ENCODE assay signal across 28 cellular contexts in the genomic region with DNA sequence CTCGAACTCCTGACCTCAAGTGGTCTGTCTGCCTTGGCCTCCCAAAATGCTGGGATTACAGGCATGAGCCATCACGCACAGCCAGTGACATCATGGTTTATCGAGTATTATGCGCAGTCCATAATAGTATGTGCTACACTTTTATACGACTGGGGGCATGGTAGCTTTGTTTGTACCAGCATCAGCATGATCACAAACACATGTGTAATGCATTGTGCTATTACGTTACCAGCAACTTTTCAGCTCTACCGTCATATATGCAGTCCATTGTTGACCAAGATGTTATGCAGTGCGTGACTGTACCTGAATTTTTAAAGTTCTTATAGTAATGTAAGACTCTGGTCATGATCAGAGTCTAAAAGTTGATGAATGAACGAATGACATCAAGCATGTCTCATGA.
DNase-seq lines count a peak whose midpoint lies in the region; ATAC-seq, FAIRE-seq and TF ChIP-seq lines count a peak whose summit lies in the region.
"Had no signal": no experiment of that assay in that cellular context is flagged by ENCODE, and none has a peak within 500 bp of the region (broad histone marks: within the 10 kb centered on the region; RNA-seq: fewer than 3 reads in every experiment).

No MANE protein-coding gene starts in this region.

- 98% methylated on average over 8 of the region's 9 CpGs for WGBS in mammary epithelial cell (ENCODE audit: low coverage, missing lambda C conversion rate)
- 96% methylated on average over 5 of the region's 9 CpGs; no CpG with 5 or more reads in 1 of the 2 experiments for WGBS in IMR-90 (ENCODE audit: extremely low coverage in 2 of 2, insufficient read length in 1 of 2), 2 experiments

- in situ Hi-C loops in mammary epithelial cell (cut with MboI; ENCODE audit: low sequenced_read_pairs in 2 of 2) (no loop called here), IMR-90 (cut with MboI; ENCODE audit: low sequenced_read_pairs) (no loop called here)

- peak overlapping the region; percentile 7; the same call in 1 of the 2 replicates for H2AK5ac ChIP-seq in IMR-90 (ENCODE audit: low read depth, low read length)

- H4K8ac ChIP-seq in IMR-90 (ENCODE audit: low read depth in 2 of 2, low read length in 2 of 2): no peak overlapping the region

- no peak overlapping the region for H3K4me3 Mint-ChIP-seq in MCF 10A (ENCODE audit: unreplicated experiment)
- H3K4me3 Mint-ChIP-seq: CD14-positive monocyte; CD4-positive, alpha-beta memory T cell; CD4-positive, CD25-positive, alpha-beta regulatory T cell; CD8-positive, alpha-beta memory T cell had no signal

- DNase-seq in MCF 10A (ENCODE audit: unreplicated experiment) (no peak), mammary epithelial cell (no peak), GM12892 (ENCODE audit: insufficient read length) (no peak), IMR-90 (no peak), OCI-M2 (lab: John Stamatoyannopoulos, UW; ENCODE audit: unreplicated experiment) (no peak)
- DNase-seq in activated T-cell treated with anti-CD3 and anti-CD28 coated beads, Interleukin-2, amount 50 U/mL, for 48 hours: no peak
- DNase-seq: ACHN; BE2C; C1 segment of cervical spinal cord; CD4-positive, alpha-beta memory T cell; CD4-positive, CD25-positive, alpha-beta regulatory T cell; CD8-positive, alpha-beta memory T cell; COR-L47; DMS 273 treated with DMSO at 0.1 percent for 48 hours; DMS153; DMS53; DMS79; DND-41; EL; GDM1 had no signal

- intact Hi-C loops in MCF 10A (cut with micrococcal nuclease) (no loop called here), mammary epithelial cell (cut with micrococcal nuclease) (no loop called here), IMR-90 (cut with micrococcal nuclease) (loop anchor here (5.0 kb wide), 1 partner anchor 34 kb away; no protein-coding TSS in a partner anchor)

- H3K9me3 Mint-ChIP-seq in MCF 10A (ENCODE audit: unreplicated experiment): no peaks in the 10 kb centered on the region
- H3K9me3 Mint-ChIP-seq: CD14-positive monocyte; CD4-positive, alpha-beta memory T cell; CD4-positive, CD25-positive, alpha-beta regulatory T cell; CD8-positive, alpha-beta memory T cell had no signal

- H3K36me3 ChIP-seq in mammary epithelial cell (ENCODE audit: insufficient read depth, low read length) (peaks cover 41% of the 10 kb centered on the region), ACC112 (ENCODE audit: insufficient read depth, low read length) (peaks cover 65% of the 10 kb centered on the region), IMR-90 (ENCODE audit: control insufficient read depth, insufficient read depth, low read length) (peaks cover 26% of the 10 kb centered on the region)

- H4K20me1 ChIP-seq in mammary epithelial cell (ENCODE audit: insufficient read depth, low read length) (no peaks in the 10 kb centered on the region), IMR-90 (ENCODE audit: insufficient read depth, low read length) (no peaks in the 10 kb centered on the region; the same call in 1 of the 2 replicates)
- H4K20me1 ChIP-seq: BLaER1 had no signal

- H3K23ac ChIP-seq in IMR-90 (ENCODE audit: low read depth, low read length): no peak overlapping the region

- H3K14ac ChIP-seq in IMR-90 (replicated peaks; ENCODE audit: low read depth, low read length): no peak overlapping the region

- no peaks in the 10 kb centered on the region for H3K9me3 ChIP-seq in mammary epithelial cell (replicated peaks; ENCODE audit: insufficient read depth, low read length)
- no peaks in the 10 kb centered on the region for H3K9me3 ChIP-seq in IMR-90 (ENCODE audit: control insufficient read depth, insufficient read depth, low read length)
- H3K9me3 ChIP-seq: A549, BE2C, BLaER1 had no signal

- H2BK15ac ChIP-seq in IMR-90 (ENCODE audit: low read depth, low read length): no peak overlapping the region

- no peak overlapping the region for H2AFZ ChIP-seq in mammary epithelial cell (ENCODE audit: low read depth, low read length)
- H2AFZ ChIP-seq in ACC112 (ENCODE audit: low read length, unreplicated experiment): no peak overlapping the region
- no peak overlapping the region for H2AFZ ChIP-seq in IMR-90 (replicated peaks; ENCODE audit: low read length, poor library complexity)

- no peak overlapping the region for H2BK20ac ChIP-seq in IMR-90 (ENCODE audit: low read depth, low read length)

- no peaks in the 10 kb centered on the region for H3K27me3 Mint-ChIP-seq in MCF 10A (ENCODE audit: insufficient read depth, unreplicated experiment)
- H3K27me3 Mint-ChIP-seq: CD4-positive, CD25-positive, alpha-beta regulatory T cell had no signal

- H2BK120ac ChIP-seq in IMR-90 (ENCODE audit: low read depth, low read length): no peak overlapping the region

- no peak overlapping the region for H4K5ac ChIP-seq in IMR-90 (ENCODE audit: low read depth, low read length)

- no peak overlapping the region for H3K4ac ChIP-seq in IMR-90 (ENCODE audit: low read depth, low read length)

- no peak overlapping the region for H3K56ac ChIP-seq in IMR-90 (ENCODE audit: extremely low read depth, insufficient read depth, low read length)

- H3K4me2 ChIP-seq in mammary epithelial cell (ENCODE audit: insufficient read depth, low read depth, low read length): no peak overlapping the region
- no peak overlapping the region for H3K4me2 ChIP-seq in IMR-90 (ENCODE audit: low read depth, low read length)
- H3K4me2 ChIP-seq: A549, BLaER1 had no signal

- FAIRE-seq in GM12892 (lab: Jason Lieb, UNC): peak; percentile 73
- FAIRE-seq: A549, GM12878, GM18507 had no signal

- peak overlapping the region; percentile 39 for H3K27ac Mint-ChIP-seq in MCF 10A (ENCODE audit: low read depth, unreplicated experiment)
- H3K27ac Mint-ChIP-seq: CD4-positive, alpha-beta memory T cell; CD8-positive, alpha-beta memory T cell had no signal

- no peak for TF ChIP-seq POLR2A in GM12892 (IDR thresholded peaks at IDR 0.05; ENCODE audit: low read depth, low read length)
- no peak for TF ChIP-seq POLR2A in IMR-90 (IDR thresholded peaks at IDR 0.05; ENCODE audit: low read depth, low read length)

- H3K4me3 ChIP-seq in mammary epithelial cell (replicated peaks in 1 of 3; ENCODE audit: insufficient read depth in 1 of 3, low read depth in 2 of 3, low read length in 3 of 3) (no peak overlapping the region), ACC112 (ENCODE audit: low read depth, low read length) (no peak overlapping the region), IMR-90 (ENCODE audit: insufficient read depth, low read depth, low read length) (no peak overlapping the region)
- H3K4me3 ChIP-seq: A549, BLaER1, GM12878 had no signal

- peaks cover 96% of the 10 kb centered on the region for H3K36me3 Mint-ChIP-seq in MCF 10A (ENCODE audit: insufficient read depth, unreplicated experiment)
- H3K36me3 Mint-ChIP-seq: CD4-positive, alpha-beta memory T cell; CD4-positive, CD25-positive, alpha-beta regulatory T cell; CD8-positive, alpha-beta memory T cell had no signal

- H3K9ac ChIP-seq in mammary epithelial cell (ENCODE audit: insufficient read depth, low read length) (no peak overlapping the region), IMR-90 (ENCODE audit: low read depth, low read length) (no peak overlapping the region)
- H3K9ac ChIP-seq: BLaER1 had no signal

- dilution Hi-C loops in mammary epithelial cell (cut with HindIII; ENCODE audit: low sequenced_read_pairs) (no loop called here), IMR-90 (cut with HindIII; ENCODE audit: low sequenced_read_pairs, unreplicated experiment) (no loop called here)

- no peak overlapping the region for H3K27ac ChIP-seq in mammary epithelial cell (ENCODE audit: insufficient read depth, low read depth, low read length)
- peak overlapping the region; percentile 69; the same call in 1 of the 2 replicates for H3K27ac ChIP-seq in ACC112 (ENCODE audit: low read depth, low read length)
- no peak overlapping the region for H3K27ac ChIP-seq in IMR-90 (ENCODE audit: insufficient read depth, low read length)
- H3K27ac ChIP-seq: 22Rv1, A549, BLaER1 had no signal

- no peak overlapping the region for H4K91ac ChIP-seq in IMR-90 (ENCODE audit: insufficient read depth, low read depth, low read length)

- TF ChIP-seq CTCF in MCF 10A (IDR thresholded peaks at IDR 0.05; ENCODE audit: unreplicated experiment) (no peak), mammary epithelial cell (conservative IDR thresholded peaks at IDR 0.05 in 1 of 2, IDR thresholded peaks at IDR 0.05 in 1 of 2; ENCODE audit: extremely low read depth in 1 of 2, insufficient read depth in 1 of 2, low read depth in 1 of 2, low read length in 2 of 2) (no peak), IMR-90 (conservative IDR thresholded peaks at IDR 0.05; ENCODE audit: low read depth, low read length) (no peak)

- H2AK9ac ChIP-seq in IMR-90 (replicated peaks; ENCODE audit: low read depth, low read length, poor library complexity): no peak overlapping the region

- H3K9me1 ChIP-seq in IMR-90 (ENCODE audit: insufficient read depth, low read length): peaks cover 16% of the 10 kb centered on the region

- H3K18ac ChIP-seq in IMR-90 (ENCODE audit: low read depth, low read length): no peak overlapping the region

- H3K79me2 ChIP-seq in mammary epithelial cell (ENCODE audit: insufficient read depth, low read length) (peaks cover 2% of the 10 kb centered on the region), ACC112 (ENCODE audit: control insufficient read depth, insufficient read depth, low read length, unreplicated experiment) (peaks cover 18% of the 10 kb centered on the region)

- no peak for TF ChIP-seq RAD21 in IMR-90 (IDR thresholded peaks at IDR 0.05; ENCODE audit: low read length)

- H3K4me1 ChIP-seq in mammary epithelial cell (ENCODE audit: insufficient read depth, low read length) (no peaks in the 10 kb centered on the region), ACC112 (ENCODE audit: control insufficient read depth, insufficient read depth, low read length, unreplicated experiment) (peaks cover 8% of the 10 kb centered on the region), IMR-90 (ENCODE audit: control insufficient read depth, insufficient read depth, low read length) (peaks cover 5% of the 10 kb centered on the region)
- H3K4me1 ChIP-seq: BE2C, BLaER1 had no signal

- POLR2A ChIA-PET in MCF 10A (lab: Yijun Ruan, JAX): interaction anchor here (0.7 to 1.7 kb wide), 3 partner anchors 10 to 20 kb away, joined by 3 to 4 read pairs (median 4); no protein-coding TSS in a partner anchor
- POLR2A ChIA-PET in IMR-90 (lab: Charles Lee; ENCODE audit: unreplicated experiment): no interaction called here

- H3K27me3 ChIP-seq in mammary epithelial cell (ENCODE audit: insufficient read depth, low read length): no peaks in the 10 kb centered on the region
- H3K27me3 ChIP-seq in ACC112 (ENCODE audit: insufficient read depth, low read length): no peaks in the 10 kb centered on the region
- no peaks in the 10 kb centered on the region for H3K27me3 ChIP-seq in IMR-90 (ENCODE audit: control insufficient read depth, insufficient read depth, low read length)
- H3K27me3 ChIP-seq: BE2C, BLaER1 had no signal

- peaks cover 14 to 46% of the 10 kb centered on the region in 2 experiments for H3K79me1 ChIP-seq in IMR-90 (ENCODE audit: low read depth in 1 of 2, low read length in 2 of 2)

- BruUV-seq in MCF 10A (replicated peaks; lab: Mats Ljungman, UMichigan) (no TSS peak), mammary epithelial cell (replicated peaks; lab: Mats Ljungman, UMichigan) (no TSS peak), IMR-90 (replicated peaks; lab: Mats Ljungman, UMichigan) (no TSS peak)

- ATAC-seq in IMR-90 (ENCODE audit: low read depth): no peak
- ATAC-seq in HG02973 (IDR thresholded peaks at IDR 0.05; ENCODE audit: unreplicated experiment): no peak
- ATAC-seq: A549, GM12878 had no signal

- CTCF ChIA-PET in MCF 10A (lab: Yijun Ruan, JAX): interaction anchor here (0.6 kb wide), 2 partner anchors 38 to 1539 kb away, joined by 3 read pairs; no protein-coding TSS in a partner anchor
- CTCF ChIA-PET in mammary epithelial cell (lab: Charles Lee; ENCODE audit: low non-redundant PET): no interaction called here
- CTCF ChIA-PET in IMR-90 (lab: Yijun Ruan, JAX): interaction anchor here (0.6 kb wide), 1 partner anchor 438 kb away, joined by 3 read pairs; no protein-coding TSS in a partner anchor

- H2BK5ac ChIP-seq in IMR-90 (ENCODE audit: low read depth, low read length, poor library complexity, severe bottlenecking): no peak overlapping the region

- H3K4me1 Mint-ChIP-seq in MCF 10A (ENCODE audit: insufficient read depth, unreplicated experiment): peaks cover 4% of the 10 kb centered on the region
- H3K4me1 Mint-ChIP-seq: CD14-positive monocyte; CD4-positive, alpha-beta memory T cell; CD4-positive, CD25-positive, alpha-beta regulatory T cell; CD8-positive, alpha-beta memory T cell had no signal
